ENCODE assay signal across 10 cellular contexts in genomic region chr5:139094154-139095131, GRCh38.
A peak's percentile ranks its signal among the peaks of the same experiment; 100 is the strongest.
DNase-seq lines count a peak whose midpoint lies in the region; ATAC-seq and TF ChIP-seq lines count a peak whose summit lies in the region.
"Had no signal": no experiment of that assay in that cellular context is flagged by ENCODE, and none has a peak within 500 bp of the region (broad histone marks: within the 10 kb centered on the region; RNA-seq: fewer than 3 reads in every experiment).

No MANE protein-coding gene starts in this region.

- no peaks in the 10 kb centered on the region for H3K9me3 ChIP-seq in heart right ventricle

- CTCF ChIA-PET in activated CD4-positive, alpha-beta memory T cell treated with anti-CD3 and anti-CD28 coated beads, Interleukin-2, amount 10 ng/mL, durations not matched to agents 7 days and 5 days (lab: Charles Lee) = no interaction called here
- CTCF ChIA-PET in activated CD4-positive, alpha-beta memory T cell treated with anti-CD3 and anti-CD28 coated beads for 36 hours (lab: Charles Lee) = no interaction called here

- TF ChIP-seq CTCF in heart right ventricle (IDR thresholded peaks at IDR 0.05) = no peak

- no peaks in the 10 kb centered on the region for H3K27me3 ChIP-seq in heart right ventricle

- H3K27ac ChIP-seq in heart right ventricle = no peak overlapping the region

- peaks cover 14% of the 10 kb centered on the region for H3K4me1 Mint-ChIP-seq in activated CD4-positive, alpha-beta memory T cell treated with anti-CD3 and anti-CD28 coated beads, Interleukin-2, amount 10 ng/mL, durations not matched to agents 7 days and 5 days
- H3K4me1 Mint-ChIP-seq in activated CD4-positive, alpha-beta memory T cell treated with anti-CD3 and anti-CD28 coated beads for 36 hours (ENCODE audit: low read depth) = peaks cover 11% of the 10 kb centered on the region
- H3K4me1 Mint-ChIP-seq in stimulated activated naive CD8-positive, alpha-beta T cell treated with anti-CD3 and anti-CD28 coated beads, Interleukin-15, Interleukin-2, amounts not matched to agents 100 ng/mL and 50 ng/mL, for 24 hours (ENCODE audit: low read depth) = peaks cover 32% of the 10 kb centered on the region
- H3K4me1 Mint-ChIP-seq: central memory CD8-positive, alpha-beta T cell had no signal

- no peak overlapping the region for H3K4me3 Mint-ChIP-seq in activated CD4-positive, alpha-beta memory T cell treated with anti-CD3 and anti-CD28 coated beads, Interleukin-2, amount 10 ng/mL, durations not matched to agents 7 days and 5 days
- H3K4me3 Mint-ChIP-seq in activated CD4-positive, alpha-beta memory T cell treated with anti-CD3 and anti-CD28 coated beads for 36 hours = no peak overlapping the region
- H3K4me3 Mint-ChIP-seq in stimulated activated naive CD8-positive, alpha-beta T cell treated with anti-CD3 and anti-CD28 coated beads, Interleukin-15, Interleukin-2, amounts not matched to agents 100 ng/mL and 50 ng/mL, for 24 hours = no peak overlapping the region
- H3K4me3 Mint-ChIP-seq: central memory CD8-positive, alpha-beta T cell had no signal

- intact Hi-C loops in activated CD4-positive, alpha-beta memory T cell treated with anti-CD3 and anti-CD28 coated beads for 36 hours (cut with micrococcal nuclease) = no loop called here
- intact Hi-C loops in heart right ventricle (cut with DNase I) = loop anchor here in 5 of 10 donors (5.0 to 10.0 kb wide), 3 partner anchors 163 to 170 kb away; no protein-coding TSS in a partner anchor

- H3K27me3 Mint-ChIP-seq in activated CD4-positive, alpha-beta memory T cell treated with anti-CD3 and anti-CD28 coated beads, Interleukin-2, amount 10 ng/mL, durations not matched to agents 7 days and 5 days = no peaks in the 10 kb centered on the region
- no peaks in the 10 kb centered on the region for H3K27me3 Mint-ChIP-seq in activated CD4-positive, alpha-beta memory T cell treated with anti-CD3 and anti-CD28 coated beads for 36 hours
- H3K27me3 Mint-ChIP-seq in stimulated activated naive CD8-positive, alpha-beta T cell treated with anti-CD3 and anti-CD28 coated beads, Interleukin-15, Interleukin-2, amounts not matched to agents 100 ng/mL and 50 ng/mL, for 24 hours = no peaks in the 10 kb centered on the region
- H3K27me3 Mint-ChIP-seq: central memory CD8-positive, alpha-beta T cell had no signal

- no peaks in the 10 kb centered on the region for H3K9me3 Mint-ChIP-seq in activated CD4-positive, alpha-beta memory T cell treated with anti-CD3 and anti-CD28 coated beads, Interleukin-2, amount 10 ng/mL, durations not matched to agents 7 days and 5 days
- H3K9me3 Mint-ChIP-seq in activated CD4-positive, alpha-beta memory T cell treated with anti-CD3 and anti-CD28 coated beads for 36 hours = no peaks in the 10 kb centered on the region
- no peaks in the 10 kb centered on the region for H3K9me3 Mint-ChIP-seq in stimulated activated naive CD8-positive, alpha-beta T cell treated with anti-CD3 and anti-CD28 coated beads, Interleukin-15, Interleukin-2, amounts not matched to agents 100 ng/mL and 50 ng/mL, for 24 hours
- H3K9me3 Mint-ChIP-seq: central memory CD8-positive, alpha-beta T cell had no signal

- H3K36me3 ChIP-seq in heart right ventricle = no peaks in the 10 kb centered on the region

- H3K4me3 ChIP-seq in heart right ventricle = no peak overlapping the region

- H3K4me1 ChIP-seq in heart right ventricle = peaks cover 0 to 15% (median 9%) of the 10 kb centered on the region in 9 donors

- ATAC-seq in HG02610 (IDR thresholded peaks at IDR 0.05; ENCODE audit: unreplicated experiment) = peak; percentile 89
- ATAC-seq in HG03520 (IDR thresholded peaks at IDR 0.05; ENCODE audit: unreplicated experiment) = peak; percentile 94
- ATAC-seq in heart right ventricle = no peak

- H3K27ac Mint-ChIP-seq in activated CD4-positive, alpha-beta memory T cell treated with anti-CD3 and anti-CD28 coated beads, Interleukin-2, amount 10 ng/mL, durations not matched to agents 7 days and 5 days = peak overlapping the region; percentile 27
- H3K27ac Mint-ChIP-seq in activated CD4-positive, alpha-beta memory T cell treated with anti-CD3 and anti-CD28 coated beads for 36 hours = no peak overlapping the region
- peak overlapping the region; percentile 61 for H3K27ac Mint-ChIP-seq in stimulated activated naive CD8-positive, alpha-beta T cell treated with anti-CD3 and anti-CD28 coated beads, Interleukin-15, Interleukin-2, amounts not matched to agents 100 ng/mL and 50 ng/mL, for 24 hours

- no peak for DNase-seq in activated CD4-positive, alpha-beta memory T cell treated with anti-CD3 and anti-CD28 coated beads, Interleukin-2, amount 10 ng/mL, durations not matched to agents 7 days and 5 days
- DNase-seq in activated CD4-positive, alpha-beta memory T cell treated with anti-CD3 and anti-CD28 coated beads for 36 hours = no peak
- DNase-seq in heart right ventricle = no peak
- no peak for DNase-seq in HT-29 (ENCODE audit: low spot score)
- DNase-seq in NCI-H1694 (lab: John Stamatoyannopoulos, UW) = no peak
- DNase-seq: KBM-7 had no signal

- POLR2A ChIA-PET in activated CD4-positive, alpha-beta memory T cell treated with anti-CD3 and anti-CD28 coated beads, Interleukin-2, amount 10 ng/mL, durations not matched to agents 7 days and 5 days (lab: Charles Lee) = no interaction called here
- POLR2A ChIA-PET in activated CD4-positive, alpha-beta memory T cell treated with anti-CD3 and anti-CD28 coated beads for 36 hours (lab: Charles Lee) = no interaction called here

- 47 to 56% methylated on average over 1 of the region's 1 CpG for WGBS in heart right ventricle, 2 donors

- peaks cover 9% of the 10 kb centered on the region for H3K36me3 Mint-ChIP-seq in activated CD4-positive, alpha-beta memory T cell treated with anti-CD3 and anti-CD28 coated beads, Interleukin-2, amount 10 ng/mL, durations not matched to agents 7 days and 5 days (ENCODE audit: low read depth)
- H3K36me3 Mint-ChIP-seq in activated CD4-positive, alpha-beta memory T cell treated with anti-CD3 and anti-CD28 coated beads for 36 hours = peaks cover 3% of the 10 kb centered on the region
- peaks cover 9% of the 10 kb centered on the region for H3K36me3 Mint-ChIP-seq in stimulated activated naive CD8-positive, alpha-beta T cell treated with anti-CD3 and anti-CD28 coated beads, Interleukin-15, Interleukin-2, amounts not matched to agents 100 ng/mL and 50 ng/mL, for 24 hours (ENCODE audit: low read depth)

Comparison
In these comparisons a context has a peak if more than half of its experiments do, and no peak if none do; other contexts are left out.
1. ATAC-seq: peak in HG02610 (single experiment) and HG03520 (single experiment); none in heart right ventricle (0 of 8).